Comparison of ENCODE assay signal across 20 cellular contexts in the genomic region with DNA sequence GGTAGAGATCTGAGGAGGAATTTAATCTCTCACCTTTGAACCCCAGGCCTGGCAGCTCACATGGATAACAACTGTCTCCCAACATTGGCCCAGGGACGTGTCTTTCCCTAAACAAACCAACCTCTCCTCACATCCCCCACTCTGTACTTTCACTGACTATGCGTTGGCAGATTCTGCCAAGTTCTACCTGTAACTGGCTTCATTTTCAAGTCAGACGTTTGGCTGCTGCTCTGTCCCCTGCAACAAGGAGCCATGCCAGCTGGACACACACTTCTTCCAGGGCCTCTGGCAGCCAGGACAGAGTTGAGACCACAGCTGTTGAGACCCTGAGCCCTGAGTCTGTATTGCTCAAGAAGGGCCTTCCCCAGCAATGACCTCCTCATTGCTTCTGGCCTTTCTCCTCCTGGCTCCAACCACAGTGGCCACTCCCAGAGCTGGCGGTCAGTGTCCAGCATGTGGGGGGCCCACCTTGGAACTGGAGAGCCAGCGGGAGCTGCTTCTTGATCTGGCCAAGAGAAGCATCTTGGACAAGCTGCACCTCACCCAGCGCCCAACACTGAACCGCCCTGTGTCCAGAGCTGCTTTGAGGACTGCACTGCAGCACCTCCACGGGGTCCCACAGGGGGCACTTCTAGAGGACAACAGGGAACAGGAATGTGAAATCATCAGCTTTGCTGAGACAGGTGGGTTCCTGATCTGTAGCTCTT. TPM values are rescaled to one million over a fixed set of nuclear protein-coding genes. Genes with fewer than 3 reads are reported as not detected.
DNase-seq lines count a peak whose midpoint lies in the region; ATAC-seq and TF ChIP-seq lines count a peak whose summit lies in the region.
"Had no signal": no experiment of that assay in that cellular context is flagged by ENCODE, and none has a peak within 500 bp of the region (broad histone marks: within the 10 kb centered on the region; RNA-seq: fewer than 3 reads in every experiment).

A gene with protein sequence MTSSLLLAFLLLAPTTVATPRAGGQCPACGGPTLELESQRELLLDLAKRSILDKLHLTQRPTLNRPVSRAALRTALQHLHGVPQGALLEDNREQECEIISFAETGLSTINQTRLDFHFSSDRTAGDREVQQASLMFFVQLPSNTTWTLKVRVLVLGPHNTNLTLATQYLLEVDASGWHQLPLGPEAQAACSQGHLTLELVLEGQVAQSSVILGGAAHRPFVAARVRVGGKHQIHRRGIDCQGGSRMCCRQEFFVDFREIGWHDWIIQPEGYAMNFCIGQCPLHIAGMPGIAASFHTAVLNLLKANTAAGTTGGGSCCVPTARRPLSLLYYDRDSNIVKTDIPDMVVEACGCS (plus strand): TSS at position 268 of the 707 bp plus-strand sequence. CDS start 103 bp downstream, at position 371.

- H3K27me3 ChIP-seq in right lobe of liver = no peaks in the 10 kb centered on the region
- no peaks in the 10 kb centered on the region for H3K27me3 ChIP-seq in colonic mucosa
- H3K27me3 ChIP-seq: suprapubic skin had no signal

- no peaks in the 10 kb centered on the region for H3K27me3 Mint-ChIP-seq in activated T-cell treated with anti-CD3 and anti-CD28 coated beads, Interleukin-2, amount 50 U/mL, for 24 hours
- H3K27me3 Mint-ChIP-seq in activated T-helper 2 cell treated with anti-CD3 and anti-CD28 coated beads, Interferon-gamma antibody, Interleukin-2, Interleukin-4, amounts not matched to agents 10 μg/mL and 5 μg/mL and 100 μg/mL, durations not matched to agents 14 hours and 24 hours and 36 hours (ENCODE audit: low read depth) = peaks cover 2% of the 10 kb centered on the region
- no peaks in the 10 kb centered on the region for H3K27me3 Mint-ChIP-seq in stimulated activated memory B cell treated with anti-CD40 and anti-IgM and Interleukin-4, amounts not matched to agents 10 μg/mL and 1 μg/mL and 100 μg/mL, for 72 hours

- H3K9me3 ChIP-seq in right lobe of liver = no peaks in the 10 kb centered on the region
- H3K9me3 ChIP-seq in colonic mucosa = no peaks in the 10 kb centered on the region
- H3K9me3 ChIP-seq: HAP-1, left ventricle myocardium inferior, suprapubic skin had no signal

- TF ChIP-seq POLR2A in right lobe of liver (IDR thresholded peaks at IDR 0.05) = peak; percentile 72

- peak within 1 kb of the TSS; percentile 60 for H3K27ac Mint-ChIP-seq in activated T-cell treated with anti-CD3 and anti-CD28 coated beads, Interleukin-2, amount 50 U/mL, for 24 hours
- H3K27ac Mint-ChIP-seq in activated T-helper 2 cell treated with anti-CD3 and anti-CD28 coated beads, Interferon-gamma antibody, Interleukin-2, Interleukin-4, amounts not matched to agents 10 μg/mL and 5 μg/mL and 100 μg/mL, durations not matched to agents 14 hours and 24 hours and 36 hours = peak within 1 kb of the TSS; percentile 75
- peak within 1 kb of the TSS; percentile 5 for H3K27ac Mint-ChIP-seq in stimulated activated memory B cell treated with anti-CD40 and anti-IgM and Interleukin-4, amounts not matched to agents 10 μg/mL and 1 μg/mL and 100 μg/mL, for 72 hours

- peaks cover 7% of the 10 kb centered on the region for H3K36me3 Mint-ChIP-seq in activated T-cell treated with anti-CD3 and anti-CD28 coated beads, Interleukin-2, amount 50 U/mL, for 24 hours (ENCODE audit: low read depth)
- H3K36me3 Mint-ChIP-seq in activated T-helper 2 cell treated with anti-CD3 and anti-CD28 coated beads, Interferon-gamma antibody, Interleukin-2, Interleukin-4, amounts not matched to agents 10 μg/mL and 5 μg/mL and 100 μg/mL, durations not matched to agents 14 hours and 24 hours and 36 hours (ENCODE audit: low read depth) = no peaks in the 10 kb centered on the region
- H3K36me3 Mint-ChIP-seq in stimulated activated memory B cell treated with anti-CD40 and anti-IgM and Interleukin-4, amounts not matched to agents 10 μg/mL and 1 μg/mL and 100 μg/mL, for 72 hours = no peaks in the 10 kb centered on the region

- no peak for DNase-seq in activated T-cell treated with anti-CD3 and anti-CD28 coated beads, Interleukin-2, amount 50 U/mL, for 24 hours
- DNase-seq in activated T-cell treated with anti-CD3 and anti-CD28 coated beads, Interleukin-2, amount 50 U/mL, for 1 hour = no peak
- DNase-seq in activated T-helper 2 cell treated with anti-CD3 and anti-CD28 coated beads, Interferon-gamma antibody, Interleukin-2, Interleukin-4, amounts not matched to agents 10 μg/mL and 5 μg/mL and 100 μg/mL, durations not matched to agents 14 hours and 24 hours and 36 hours (ENCODE audit: low spot score) = no peak
- DNase-seq in right lobe of liver (peak; percentile 75 to 96 (median 90)), middle frontal gyrus (ENCODE audit: extremely low spot score, low spot score) (no peak), NCI-H2107 (lab: John Stamatoyannopoulos, UW) (no peak), colonic mucosa (no peak)
- DNase-seq: activated CD4-positive, alpha-beta T cell treated with anti-CD3 and anti-CD28 coated beads, Interleukin-2, amount 50 U/mL, for 4 hours; amniotic stem cell; Calu3; left ventricle myocardium inferior; NCI-H1930; NCI-H526 treated with DMSO at 0.1 percent for 48 hours; nucleus accumbens; small intestine had no signal

- peaks cover 20% of the 10 kb centered on the region for H3K4me1 Mint-ChIP-seq in activated T-cell treated with anti-CD3 and anti-CD28 coated beads, Interleukin-2, amount 50 U/mL, for 24 hours (ENCODE audit: low read depth)
- peaks cover 16% of the 10 kb centered on the region for H3K4me1 Mint-ChIP-seq in activated T-helper 2 cell treated with anti-CD3 and anti-CD28 coated beads, Interferon-gamma antibody, Interleukin-2, Interleukin-4, amounts not matched to agents 10 μg/mL and 5 μg/mL and 100 μg/mL, durations not matched to agents 14 hours and 24 hours and 36 hours (ENCODE audit: low read depth)
- peaks cover 14% of the 10 kb centered on the region for H3K4me1 Mint-ChIP-seq in stimulated activated memory B cell treated with anti-CD40 and anti-IgM and Interleukin-4, amounts not matched to agents 10 μg/mL and 1 μg/mL and 100 μg/mL, for 72 hours

- H3K36me3 ChIP-seq in right lobe of liver (no peaks in the 10 kb centered on the region), colonic mucosa (no peaks in the 10 kb centered on the region)
- H3K36me3 ChIP-seq: HAP-1, left ventricle myocardium inferior, suprapubic skin had no signal

- intact Hi-C loops in activated T-helper 2 cell treated with anti-CD3 and anti-CD28 coated beads, Interferon-gamma antibody, Interleukin-2, Interleukin-4, amounts not matched to agents 10 μg/mL and 5 μg/mL and 100 μg/mL, durations not matched to agents 14 hours and 24 hours and 36 hours (cut with micrococcal nuclease) = no loop called here
- intact Hi-C loops in right lobe of liver (cut with DNase I) = loop anchor here in 1 of 2 donors (2.0 kb wide), 1 partner anchor 20 kb away; the partner anchor contains the start of gene INHBE
- intact Hi-C loops in colonic mucosa (cut with DNase I) = no loop called here

- no peak for TF ChIP-seq CTCF in right lobe of liver (IDR thresholded peaks at IDR 0.05)
- no peak for TF ChIP-seq CTCF in colonic mucosa (IDR thresholded peaks at IDR 0.05)

- H3K9me3 Mint-ChIP-seq in activated T-cell treated with anti-CD3 and anti-CD28 coated beads, Interleukin-2, amount 50 U/mL, for 24 hours = no peaks in the 10 kb centered on the region
- no peaks in the 10 kb centered on the region for H3K9me3 Mint-ChIP-seq in activated T-helper 2 cell treated with anti-CD3 and anti-CD28 coated beads, Interferon-gamma antibody, Interleukin-2, Interleukin-4, amounts not matched to agents 10 μg/mL and 5 μg/mL and 100 μg/mL, durations not matched to agents 14 hours and 24 hours and 36 hours
- H3K9me3 Mint-ChIP-seq in stimulated activated memory B cell treated with anti-CD40 and anti-IgM and Interleukin-4, amounts not matched to agents 10 μg/mL and 1 μg/mL and 100 μg/mL, for 72 hours = no peaks in the 10 kb centered on the region

- H3K27ac ChIP-seq in right lobe of liver = peak within 1 kb of the TSS; percentile 88 to 90 (median 88)
- H3K27ac ChIP-seq in colonic mucosa = no peak within 1 kb of the TSS
- H3K27ac ChIP-seq: coronary artery, left ventricle myocardium inferior, suprapubic skin had no signal

- H3K4me1 ChIP-seq in right lobe of liver (peaks cover 0 to 64% (median 5%) of the 10 kb centered on the region in 4 donors), colonic mucosa (no peaks in the 10 kb centered on the region)

- peak; percentile 56 to 75 (median 68) for ATAC-seq in right lobe of liver
- no peak for ATAC-seq in stimulated activated memory B cell treated with anti-CD40 and anti-IgM and Interleukin-4, amounts not matched to agents 10 μg/mL and 1 μg/mL and 100 μg/mL, for 72 hours

- H3K4me3 ChIP-seq in right lobe of liver = peak within 1 kb of the TSS; percentile 45 to 74 (median 48)
- H3K4me3 ChIP-seq in colonic mucosa = no peak within 1 kb of the TSS
- H3K4me3 ChIP-seq: coronary artery, HAP-1, left ventricle myocardium inferior, suprapubic skin had no signal

- no peak within 1 kb of the TSS for H3K9ac ChIP-seq in colonic mucosa (ENCODE audit: low read depth in 2 of 2, low read length in 2 of 2)

- 34% methylated on average over 8 of the region's 8 CpGs for WGBS in right lobe of liver (ENCODE audit: insufficient coverage, low coverage, low lambda C conversion rate, missing lambda C conversion rate)

- H3K4me3 Mint-ChIP-seq in activated T-cell treated with anti-CD3 and anti-CD28 coated beads, Interleukin-2, amount 50 U/mL, for 24 hours = peak within 1 kb of the TSS; percentile 45
- peak within 1 kb of the TSS; percentile 41 for H3K4me3 Mint-ChIP-seq in activated T-helper 2 cell treated with anti-CD3 and anti-CD28 coated beads, Interferon-gamma antibody, Interleukin-2, Interleukin-4, amounts not matched to agents 10 μg/mL and 5 μg/mL and 100 μg/mL, durations not matched to agents 14 hours and 24 hours and 36 hours (ENCODE audit: low read depth)
- no peak within 1 kb of the TSS for H3K4me3 Mint-ChIP-seq in stimulated activated memory B cell treated with anti-CD40 and anti-IgM and Interleukin-4, amounts not matched to agents 10 μg/mL and 1 μg/mL and 100 μg/mL, for 72 hours

RNA-seq across cellular contexts. Expression of the gene that starts here (rescaled TPM):
- 0.14 TPM in 2 replicates for total RNA-seq in activated T-helper 2 cell treated with anti-CD3 and anti-CD28 coated beads, Interferon-gamma antibody, Interleukin-2, Interleukin-4, amounts not matched to agents 10 μg/mL and 5 μg/mL and 100 μg/mL, durations not matched to agents 14 hours and 24 hours and 36 hours
- 100 to 1,000 TPM in 1 of 6 experiments, 10 to 100 TPM in 5; 14.7 to 123 (median 63.6) TPM for total RNA-seq in right lobe of liver
- not detected for total RNA-seq in colonic mucosa
- total RNA-seq: Calu3, left ventricle myocardium inferior, RPMI7951, suprapubic skin had no signal

Comparison
In these comparisons a context has a peak if more than half of its experiments do, and no peak if none do; other contexts are left out.
1. RNA of the gene that starts here (total RNA-seq): 14.7 to 123 TPM in right lobe of liver; 0.14 TPM in activated T-helper 2 cell treated with anti-CD3 and anti-CD28 coated beads, Interferon-gamma antibody, Interleukin-2, Interleukin-4, amounts not matched to agents 10 μg/mL and 5 μg/mL and 100 μg/mL, durations not matched to agents 14 hours and 24 hours and 36 hours and not detected in colonic mucosa; every median in the first group is over 10 times any median in the second.
2. DNase-seq: peak in right lobe of liver (3 of 3); none in activated T-cell treated with anti-CD3 and anti-CD28 coated beads, Interleukin-2, amount 50 U/mL, for 24 hours (single experiment), activated T-cell treated with anti-CD3 and anti-CD28 coated beads, Interleukin-2, amount 50 U/mL, for 1 hour (single experiment), activated T-helper 2 cell treated with anti-CD3 and anti-CD28 coated beads, Interferon-gamma antibody, Interleukin-2, Interleukin-4, amounts not matched to agents 10 μg/mL and 5 μg/mL and 100 μg/mL, durations not matched to agents 14 hours and 24 hours and 36 hours (single experiment), middle frontal gyrus (single experiment), NCI-H2107 (single experiment) and colonic mucosa (single experiment).
3. H3K27ac Mint-ChIP-seq: peak in every context shown above with its lines; median percentile 75 in activated T-helper 2 cell treated with anti-CD3 and anti-CD28 coated beads, Interferon-gamma antibody, Interleukin-2, Interleukin-4, amounts not matched to agents 10 μg/mL and 5 μg/mL and 100 μg/mL, durations not matched to agents 14 hours and 24 hours and 36 hours; 60 in activated T-cell treated with anti-CD3 and anti-CD28 coated beads, Interleukin-2, amount 50 U/mL, for 24 hours; 5 in stimulated activated memory B cell treated with anti-CD40 and anti-IgM and Interleukin-4, amounts not matched to agents 10 μg/mL and 1 μg/mL and 100 μg/mL, for 72 hours.